ENCODE assay signal across 16 cellular contexts in genomic region chr5:76467221-76467620, GRCh38.
DNase-seq lines count a peak whose midpoint lies in the region; ATAC-seq and TF ChIP-seq lines count a peak whose summit lies in the region.
"Had no signal": no experiment of that assay in that cellular context is flagged by ENCODE, and none has a peak within 500 bp of the region (broad histone marks: within the 10 kb centered on the region; RNA-seq: fewer than 3 reads in every experiment).

No MANE protein-coding gene starts in this region.

- DNase-seq in activated CD4-positive, alpha-beta memory T cell treated with anti-CD3 and anti-CD28 coated beads for 36 hours: no peak
- DNase-seq in activated CD4-positive, alpha-beta memory T cell treated with anti-CD3 and anti-CD28 coated beads, Interleukin-2, amount 10 ng/mL, durations not matched to agents 7 days and 5 days: no peak
- DNase-seq in CD4-positive, CD25-positive, alpha-beta regulatory T cell: no peak
- no peak for DNase-seq in CD8-positive, alpha-beta T cell
- DNase-seq in immature natural killer cell (no peak), NCI-H345 treated with DMSO at 0.1 percent for 48 hours (lab: John Stamatoyannopoulos, UW; ENCODE audit: unreplicated experiment) (no peak)
- no peak for DNase-seq in stimulated activated naive B cell treated with anti-CD40 and anti-IgM and Interleukin-4, amounts not matched to agents 10 μg/mL and 1 μg/mL and 100 μg/mL, for 72 hours
- DNase-seq: ACHN; Caco-2; CD8-positive, alpha-beta memory T cell; DND-41; GDM1; H7 had no signal

- H3K4me3 ChIP-seq in CD4-positive, CD25-positive, alpha-beta regulatory T cell (ENCODE audit: low read depth, low read length): no peak overlapping the region
- no peak overlapping the region for H3K4me3 ChIP-seq in CD8-positive, alpha-beta T cell (ENCODE audit: low read depth, low read length)
- H3K4me3 ChIP-seq: BLaER1 treated with 17β-estradiol and CSF1 and Interleukin-3, amounts not matched to agents 10 nM and 100 nM; GM23338 had no signal

- H3K4me1 Mint-ChIP-seq in activated CD4-positive, alpha-beta memory T cell treated with anti-CD3 and anti-CD28 coated beads for 36 hours (ENCODE audit: low read depth): peaks cover 76% of the 10 kb centered on the region
- peaks cover 63% of the 10 kb centered on the region for H3K4me1 Mint-ChIP-seq in activated CD4-positive, alpha-beta memory T cell treated with anti-CD3 and anti-CD28 coated beads, Interleukin-2, amount 10 ng/mL, durations not matched to agents 7 days and 5 days
- H3K4me1 Mint-ChIP-seq in CD4-positive, CD25-positive, alpha-beta regulatory T cell: peaks cover 39 to 78% (median 62%) of the 10 kb centered on the region in 4 donors
- H3K4me1 Mint-ChIP-seq in CD8-positive, alpha-beta T cell (ENCODE audit: low read depth): peaks cover 38% of the 10 kb centered on the region
- H3K4me1 Mint-ChIP-seq in immature natural killer cell: peaks cover 73 to 99% of the 10 kb centered on the region in 2 donors
- peaks cover 0 to under 1% of the 10 kb centered on the region in 2 donors for H3K4me1 Mint-ChIP-seq in stimulated activated naive B cell treated with anti-CD40 and anti-IgM and Interleukin-4, amounts not matched to agents 10 μg/mL and 1 μg/mL and 100 μg/mL, for 72 hours
- H3K4me1 Mint-ChIP-seq: GM23338 had no signal

- H3K4me3 Mint-ChIP-seq in activated CD4-positive, alpha-beta memory T cell treated with anti-CD3 and anti-CD28 coated beads for 36 hours: no peak overlapping the region
- no peak overlapping the region for H3K4me3 Mint-ChIP-seq in activated CD4-positive, alpha-beta memory T cell treated with anti-CD3 and anti-CD28 coated beads, Interleukin-2, amount 10 ng/mL, durations not matched to agents 7 days and 5 days
- peak overlapping the region in 1 of 4 donors; percentile 2 for H3K4me3 Mint-ChIP-seq in CD4-positive, CD25-positive, alpha-beta regulatory T cell
- no peak overlapping the region for H3K4me3 Mint-ChIP-seq in CD8-positive, alpha-beta T cell
- no peak overlapping the region for H3K4me3 Mint-ChIP-seq in immature natural killer cell
- no peak overlapping the region for H3K4me3 Mint-ChIP-seq in stimulated activated naive B cell treated with anti-CD40 and anti-IgM and Interleukin-4, amounts not matched to agents 10 μg/mL and 1 μg/mL and 100 μg/mL, for 72 hours
- H3K4me3 Mint-ChIP-seq: CD8-positive, alpha-beta memory T cell; GM23338 had no signal

- peak; percentile 50 to 61 for ATAC-seq in CD4-positive, CD25-positive, alpha-beta regulatory T cell (ENCODE audit: low read depth in 2 of 2)
- ATAC-seq in CD8-positive, alpha-beta T cell: no peak
- ATAC-seq in stimulated activated naive B cell treated with anti-CD40 and anti-IgM and Interleukin-4, amounts not matched to agents 10 μg/mL and 1 μg/mL and 100 μg/mL, for 72 hours (replicated peaks): no peak
- no peak for ATAC-seq in HG03469 (IDR thresholded peaks at IDR 0.05; ENCODE audit: unreplicated experiment)
- ATAC-seq: GM23338 had no signal

- peaks cover 49% of the 10 kb centered on the region for H3K36me3 ChIP-seq in CD4-positive, CD25-positive, alpha-beta regulatory T cell (ENCODE audit: control insufficient read depth, insufficient read depth, low read length)
- H3K36me3 ChIP-seq in CD8-positive, alpha-beta T cell (ENCODE audit: insufficient read depth, low read length): no peaks in the 10 kb centered on the region

- peak overlapping the region; percentile 82 for H3K27ac Mint-ChIP-seq in activated CD4-positive, alpha-beta memory T cell treated with anti-CD3 and anti-CD28 coated beads for 36 hours
- H3K27ac Mint-ChIP-seq in activated CD4-positive, alpha-beta memory T cell treated with anti-CD3 and anti-CD28 coated beads, Interleukin-2, amount 10 ng/mL, durations not matched to agents 7 days and 5 days: no peak overlapping the region
- H3K27ac Mint-ChIP-seq in CD4-positive, CD25-positive, alpha-beta regulatory T cell: peak overlapping the region; percentile 38 to 93 (median 50)
- H3K27ac Mint-ChIP-seq in CD8-positive, alpha-beta T cell: peak overlapping the region; percentile 43
- H3K27ac Mint-ChIP-seq in immature natural killer cell: peak overlapping the region in 5 of 6 donors; percentile 10 to 80 (median 65)
- no peak overlapping the region for H3K27ac Mint-ChIP-seq in stimulated activated naive B cell treated with anti-CD40 and anti-IgM and Interleukin-4, amounts not matched to agents 10 μg/mL and 1 μg/mL and 100 μg/mL, for 72 hours
- H3K27ac Mint-ChIP-seq: GM23338 had no signal

- H3K4me1 ChIP-seq in CD4-positive, CD25-positive, alpha-beta regulatory T cell (ENCODE audit: control insufficient read depth, insufficient read depth, low read length, poor library complexity, severe bottlenecking): peaks cover 25% of the 10 kb centered on the region
- peaks cover 18% of the 10 kb centered on the region for H3K4me1 ChIP-seq in CD8-positive, alpha-beta T cell (ENCODE audit: insufficient read depth, low read length)

- no peaks in the 10 kb centered on the region for H3K9me3 Mint-ChIP-seq in activated CD4-positive, alpha-beta memory T cell treated with anti-CD3 and anti-CD28 coated beads for 36 hours
- H3K9me3 Mint-ChIP-seq in activated CD4-positive, alpha-beta memory T cell treated with anti-CD3 and anti-CD28 coated beads, Interleukin-2, amount 10 ng/mL, durations not matched to agents 7 days and 5 days: peaks cover 3% of the 10 kb centered on the region
- peaks cover 0 to 3% (median 0%) of the 10 kb centered on the region in 7 donors for H3K9me3 Mint-ChIP-seq in CD4-positive, CD25-positive, alpha-beta regulatory T cell
- H3K9me3 Mint-ChIP-seq in CD8-positive, alpha-beta T cell: no peaks in the 10 kb centered on the region
- H3K9me3 Mint-ChIP-seq in immature natural killer cell: no peaks in the 10 kb centered on the region
- H3K9me3 Mint-ChIP-seq in stimulated activated naive B cell treated with anti-CD40 and anti-IgM and Interleukin-4, amounts not matched to agents 10 μg/mL and 1 μg/mL and 100 μg/mL, for 72 hours: no peaks in the 10 kb centered on the region
- H3K9me3 Mint-ChIP-seq: CD8-positive, alpha-beta memory T cell had no signal

- no peaks in the 10 kb centered on the region for H3K9me3 ChIP-seq in CD4-positive, CD25-positive, alpha-beta regulatory T cell (ENCODE audit: control insufficient read depth in 2 of 2, low read length in 2 of 2)
- H3K9me3 ChIP-seq in CD8-positive, alpha-beta T cell (ENCODE audit: low read length): no peaks in the 10 kb centered on the region
- H3K9me3 ChIP-seq: Caco-2 had no signal

- no peak overlapping the region for H3K27ac ChIP-seq in CD4-positive, CD25-positive, alpha-beta regulatory T cell (ENCODE audit: insufficient read depth, low read length, poor library complexity, severe bottlenecking)
- H3K27ac ChIP-seq in CD8-positive, alpha-beta T cell (ENCODE audit: low read depth, low read length): no peak overlapping the region
- H3K27ac ChIP-seq: BLaER1 treated with 17β-estradiol and CSF1 and Interleukin-3, amounts not matched to agents 10 nM and 100 nM had no signal

- no peaks in the 10 kb centered on the region for H3K27me3 ChIP-seq in CD4-positive, CD25-positive, alpha-beta regulatory T cell (ENCODE audit: control insufficient read depth, insufficient read depth, low read length)
- no peaks in the 10 kb centered on the region for H3K27me3 ChIP-seq in CD8-positive, alpha-beta T cell (ENCODE audit: insufficient read depth, low read length)
- H3K27me3 ChIP-seq: BLaER1 treated with 17β-estradiol and CSF1 and Interleukin-3, amounts not matched to agents 10 nM and 100 nM had no signal

- TF ChIP-seq CTCF in CD8-positive, alpha-beta T cell (IDR thresholded peaks at IDR 0.05): no peak

- H3K27me3 Mint-ChIP-seq in activated CD4-positive, alpha-beta memory T cell treated with anti-CD3 and anti-CD28 coated beads for 36 hours: no peaks in the 10 kb centered on the region
- H3K27me3 Mint-ChIP-seq in activated CD4-positive, alpha-beta memory T cell treated with anti-CD3 and anti-CD28 coated beads, Interleukin-2, amount 10 ng/mL, durations not matched to agents 7 days and 5 days: no peaks in the 10 kb centered on the region
- H3K27me3 Mint-ChIP-seq in CD4-positive, CD25-positive, alpha-beta regulatory T cell: no peaks in the 10 kb centered on the region
- H3K27me3 Mint-ChIP-seq in CD8-positive, alpha-beta T cell (ENCODE audit: low read depth): no peaks in the 10 kb centered on the region
- H3K27me3 Mint-ChIP-seq in immature natural killer cell (ENCODE audit: low read depth in 3 of 3): peaks cover 0 to 4% (median 2%) of the 10 kb centered on the region in 3 donors
- H3K27me3 Mint-ChIP-seq in stimulated activated naive B cell treated with anti-CD40 and anti-IgM and Interleukin-4, amounts not matched to agents 10 μg/mL and 1 μg/mL and 100 μg/mL, for 72 hours: no peaks in the 10 kb centered on the region
- H3K27me3 Mint-ChIP-seq: CD8-positive, alpha-beta memory T cell had no signal

- intact Hi-C loops in activated CD4-positive, alpha-beta memory T cell treated with anti-CD3 and anti-CD28 coated beads for 36 hours (cut with micrococcal nuclease): loop anchor here (5.0 kb wide), 1 partner anchor 35 kb away; no protein-coding TSS in a partner anchor
- intact Hi-C loops in CD8-positive, alpha-beta T cell (cut with DNase I, micrococcal nuclease): no loop called here

- H3K36me3 Mint-ChIP-seq in activated CD4-positive, alpha-beta memory T cell treated with anti-CD3 and anti-CD28 coated beads for 36 hours: peaks cover 36% of the 10 kb centered on the region
- peaks cover 78% of the 10 kb centered on the region for H3K36me3 Mint-ChIP-seq in activated CD4-positive, alpha-beta memory T cell treated with anti-CD3 and anti-CD28 coated beads, Interleukin-2, amount 10 ng/mL, durations not matched to agents 7 days and 5 days (ENCODE audit: low read depth)
- peaks cover 52% of the 10 kb centered on the region for H3K36me3 Mint-ChIP-seq in CD4-positive, CD25-positive, alpha-beta regulatory T cell
- peaks cover 46% of the 10 kb centered on the region for H3K36me3 Mint-ChIP-seq in CD8-positive, alpha-beta T cell
- peaks cover 0 to 14% (median 13%) of the 10 kb centered on the region in 3 donors for H3K36me3 Mint-ChIP-seq in immature natural killer cell
- H3K36me3 Mint-ChIP-seq in stimulated activated naive B cell treated with anti-CD40 and anti-IgM and Interleukin-4, amounts not matched to agents 10 μg/mL and 1 μg/mL and 100 μg/mL, for 72 hours: no peaks in the 10 kb centered on the region

- CTCF ChIA-PET in activated CD4-positive, alpha-beta memory T cell treated with anti-CD3 and anti-CD28 coated beads for 36 hours (lab: Charles Lee): interaction anchor here (1.2 to 1.6 kb wide), 4 partner anchors 9 to 80 kb away, joined by 3 to 5 read pairs (median 4); no protein-coding TSS in a partner anchor
- CTCF ChIA-PET in activated CD4-positive, alpha-beta memory T cell treated with anti-CD3 and anti-CD28 coated beads, Interleukin-2, amount 10 ng/mL, durations not matched to agents 7 days and 5 days (lab: Charles Lee): interaction anchor here (0.6 kb wide), 1 partner anchor 307 kb away, joined by 3 read pairs; no protein-coding TSS in a partner anchor
- CTCF ChIA-PET in CD8-positive, alpha-beta T cell (lab: Charles Lee): interaction anchor here (1.4 kb wide), 1 partner anchor 64 kb away, joined by 5 read pairs; the partner anchor contains the start of gene IQGAP2

- POLR2A ChIA-PET in activated CD4-positive, alpha-beta memory T cell treated with anti-CD3 and anti-CD28 coated beads for 36 hours (lab: Charles Lee): interaction anchor here (1.7 kb wide), 1 partner anchor 65 kb away, joined by 6 read pairs; no protein-coding TSS in a partner anchor
- POLR2A ChIA-PET in activated CD4-positive, alpha-beta memory T cell treated with anti-CD3 and anti-CD28 coated beads, Interleukin-2, amount 10 ng/mL, durations not matched to agents 7 days and 5 days (lab: Charles Lee): interaction anchor here (0.5 to 3.4 kb wide), 3 partner anchors 64 to 82 kb away, joined by 3 to 15 read pairs (median 3); partner anchors contain the start of gene IQGAP2
- POLR2A ChIA-PET in CD8-positive, alpha-beta T cell (lab: Charles Lee): no interaction called here

Comparison
In these comparisons a context has a peak if more than half of its experiments do, and no peak if none do; other contexts are left out.
1. H3K27ac Mint-ChIP-seq: peak in activated CD4-positive, alpha-beta memory T cell treated with anti-CD3 and anti-CD28 coated beads for 36 hours (single experiment), CD4-positive, CD25-positive, alpha-beta regulatory T cell (3 of 3), CD8-positive, alpha-beta T cell (single experiment) and immature natural killer cell (5 of 6); none in activated CD4-positive, alpha-beta memory T cell treated with anti-CD3 and anti-CD28 coated beads, Interleukin-2, amount 10 ng/mL, durations not matched to agents 7 days and 5 days (single experiment) and stimulated activated naive B cell treated with anti-CD40 and anti-IgM and Interleukin-4, amounts not matched to agents 10 μg/mL and 1 μg/mL and 100 μg/mL, for 72 hours (single experiment).
2. ATAC-seq: peak in CD4-positive, CD25-positive, alpha-beta regulatory T cell (2 of 2); none in CD8-positive, alpha-beta T cell (single experiment), stimulated activated naive B cell treated with anti-CD40 and anti-IgM and Interleukin-4, amounts not matched to agents 10 μg/mL and 1 μg/mL and 100 μg/mL, for 72 hours (0 of 2) and HG03469 (single experiment).